In the genomic region with DNA sequence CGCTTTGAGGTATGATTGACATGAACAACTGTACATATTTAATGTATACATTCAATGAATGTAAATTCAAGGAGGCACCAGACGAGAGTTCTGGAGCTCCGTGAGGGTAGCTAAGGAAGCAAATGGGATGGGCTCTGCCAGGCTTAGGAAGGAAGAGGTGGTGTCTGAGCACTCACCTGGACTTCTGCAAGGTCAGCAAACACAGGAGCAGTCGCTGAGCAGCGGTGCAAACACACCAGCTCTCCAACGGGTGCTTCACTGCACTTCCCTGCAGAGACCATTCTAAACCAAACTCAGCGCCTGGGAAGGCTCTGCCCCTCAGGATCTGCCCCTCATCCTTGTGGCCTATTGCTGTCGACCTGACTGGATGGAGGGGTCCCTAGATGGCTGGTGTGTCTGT, we compare ENCODE assay signal across 19 cellular contexts.
DNase-seq lines count a peak whose midpoint lies in the region; ATAC-seq, FAIRE-seq and TF ChIP-seq lines count a peak whose summit lies in the region.
"Had no signal": no experiment of that assay in that cellular context is flagged by ENCODE, and none has a peak within 500 bp of the region (broad histone marks: within the 10 kb centered on the region; RNA-seq: fewer than 3 reads in every experiment).

No MANE protein-coding gene starts in this region.

- CTCF ChIA-PET in WTC11 (lab: Charles Lee), result interaction anchor here (1.1 to 4.7 kb wide), 3 partner anchors 27 to 205 kb away, joined by 3 to 23 read pairs (median 6); a partner anchor contains a TSS
- CTCF ChIA-PET in HepG2 (lab: Yijun Ruan, JAX; ENCODE audit: low intra/inter-chr PET ratio, low total read pairs), result no interaction called here
- CTCF ChIA-PET in CD4-positive, alpha-beta memory T cell (lab: Charles Lee; ENCODE audit: partially characterized antibody), result no interaction called here

- TF ChIP-seq POLR2A in NB4 (IDR thresholded peaks at IDR 0.05; ENCODE audit: extremely low read depth, insufficient read length) (no peak), HepG2 (IDR thresholded peaks at IDR 0.05; ENCODE audit: insufficient read depth in 1 of 2, low read depth in 2 of 2, low read length in 2 of 2) (no peak), thyroid gland (IDR thresholded peaks at IDR 0.05) (peak in 1 of 2 donors; percentile 10)

- H3K36me3 Mint-ChIP-seq in WTC11, result peaks cover 11% of the 10 kb centered on the region
- no peaks in the 10 kb centered on the region for H3K36me3 Mint-ChIP-seq in CD4-positive, alpha-beta memory T cell
- H3K36me3 Mint-ChIP-seq: CD14-positive monocyte had no signal

- peak overlapping the region; percentile 88 for H3K4me3 ChIP-seq in NB4 (ENCODE audit: low read depth, low read length)
- H3K4me3 ChIP-seq in HepG2 (replicated peaks in 1 of 3; ENCODE audit: insufficient read depth in 1 of 3, low read depth in 2 of 3, low read length in 3 of 3), result no peak overlapping the region
- H3K4me3 ChIP-seq in thyroid gland (replicated peaks in 1 of 3), result no peak overlapping the region
- H3K4me3 ChIP-seq in WERI-Rb-1 (ENCODE audit: low read depth, low read length), result no peak overlapping the region
- H3K4me3 ChIP-seq in CD4-positive, alpha-beta memory T cell (ENCODE audit: low read length in 2 of 2), result no peak overlapping the region

- H3K27ac ChIP-seq in HepG2 (ENCODE audit: extremely low read length, insufficient read depth, low read length) (no peak overlapping the region), thyroid gland (peak overlapping the region; percentile 48 to 56 (median 55)), WERI-Rb-1 (no peak overlapping the region)
- no peak overlapping the region for H3K27ac ChIP-seq in CD4-positive, alpha-beta memory T cell (ENCODE audit: low read depth, low read length)

- in situ Hi-C loops in HepG2 (cut with HindIII; ENCODE audit: extremely low pct_ligation_motif_present, low pct_unique_long_range_greater_than_20kb), result no loop called here

- peaks cover 33% of the 10 kb centered on the region for H3K4me1 Mint-ChIP-seq in WTC11
- peaks cover under 1 to 4% (median 2%) of the 10 kb centered on the region in 4 donors for H3K4me1 Mint-ChIP-seq in CD4-positive, alpha-beta memory T cell

- ATAC-seq in WTC11, result peak; percentile 32
- no peak for ATAC-seq in HepG2
- no peak for ATAC-seq in GM21786 (IDR thresholded peaks at IDR 0.05; ENCODE audit: unreplicated experiment)

- TF ChIP-seq CTCF in NB4 (IDR thresholded peaks at IDR 0.05; ENCODE audit: low read depth, low read length) (no peak), WTC11 (IDR thresholded peaks at IDR 0.05) (no peak), HepG2 (CRISPR knock-in tag; IDR thresholded peaks at IDR 0.05) (no peak), thyroid gland (IDR thresholded peaks at IDR 0.05) (no peak), WERI-Rb-1 (IDR thresholded peaks at IDR 0.05; ENCODE audit: low read depth, low read length) (no peak)

- no peak overlapping the region for H3K9ac ChIP-seq in HepG2 (ENCODE audit: insufficient read depth, low read depth, low read length)

- H3K4me1 ChIP-seq in HepG2 (ENCODE audit: insufficient read depth, low read length) (no peaks in the 10 kb centered on the region), thyroid gland (peaks cover 12 to 27% of the 10 kb centered on the region in 2 donors)
- peaks cover 6% of the 10 kb centered on the region for H3K4me1 ChIP-seq in CD4-positive, alpha-beta memory T cell (ENCODE audit: insufficient read depth, low read length)

- no TSS peak for BruUV-seq in HepG2 (replicated peaks; lab: Mats Ljungman, UMichigan)

- no peak for TF ChIP-seq EP300 in HepG2 (IDR thresholded peaks at IDR 0.05; ENCODE audit: low read depth in 2 of 2, low read length in 2 of 2)
- no peak for TF ChIP-seq EP300 in HepG2 (CRISPR knock-in tag; IDR thresholded peaks at IDR 0.05; ENCODE audit: borderline replicate concordance)

- no peak for DNase-seq in NB4 (ENCODE audit: low read depth)
- no peak for DNase-seq in WTC11 (ENCODE audit: low spot score)
- DNase-seq in HepG2 (ENCODE audit: low spot score), result no peak
- peak; percentile 78 to 81 for DNase-seq in thyroid gland
- no peak for DNase-seq in WERI-Rb-1
- no peak for DNase-seq in CD4-positive, alpha-beta memory T cell
- DNase-seq: AML-193, DMS 273 treated with DMSO at 0.1 percent for 48 hours, GF-D8, GOT3, KG1, NCI-H1694 treated with DMSO at 0.1 percent for 48 hours, NCI-H2107, NCI-H2227 treated with DMSO at 0.1 percent for 48 hours, NCI-H524 treated with DMSO at 0.1 percent for 48 hours, SW 1271 had no signal

- TF ChIP-seq RAD21 in HepG2 (CRISPR knock-in tag; IDR thresholded peaks at IDR 0.05), result no peak

- WGBS in HepG2 (ENCODE audit: low lambda C conversion rate), result 12% methylated on average over 3 of the region's 8 CpGs
- 27 to 45% methylated on average over 4 to 8 of the region's 8 CpGs for WGBS in thyroid gland, 2 donors

- peaks cover 14% of the 10 kb centered on the region for H3K9me3 Mint-ChIP-seq in WTC11
- peaks cover 0 to 4% (median 0%) of the 10 kb centered on the region in 8 donors for H3K9me3 Mint-ChIP-seq in CD4-positive, alpha-beta memory T cell

- FAIRE-seq in HepG2 (lab: Jason Lieb, UNC), result no peak
- FAIRE-seq: GM19239 had no signal

- no peaks in the 10 kb centered on the region for H3K36me3 ChIP-seq in HepG2 (replicated peaks in 1 of 2; ENCODE audit: control insufficient read depth in 1 of 2, insufficient read depth in 2 of 2, low read length in 2 of 2)
- no peaks in the 10 kb centered on the region for H3K36me3 ChIP-seq in thyroid gland
- no peaks in the 10 kb centered on the region for H3K36me3 ChIP-seq in WERI-Rb-1
- H3K36me3 ChIP-seq in CD4-positive, alpha-beta memory T cell (ENCODE audit: insufficient read depth, low read length), result no peaks in the 10 kb centered on the region

- no peaks in the 10 kb centered on the region for H4K20me1 ChIP-seq in HepG2 (ENCODE audit: insufficient read depth, low read length)

- H3K27me3 ChIP-seq in HepG2 (ENCODE audit: control insufficient read depth in 1 of 2, insufficient read depth in 2 of 2, low read length in 2 of 2) (peaks cover 0 to 57% of the 10 kb centered on the region in 2 experiments; a peak in 3 of 5 replicates), thyroid gland (no peaks in the 10 kb centered on the region), WERI-Rb-1 (ENCODE audit: insufficient read depth, low read depth, severe bottlenecking) (no peaks in the 10 kb centered on the region)
- H3K27me3 ChIP-seq in CD4-positive, alpha-beta memory T cell (ENCODE audit: insufficient read depth, low read length), result no peaks in the 10 kb centered on the region

- no peak overlapping the region; the same call in 1 of the 2 replicates for H3K27ac Mint-ChIP-seq in WTC11
- H3K27ac Mint-ChIP-seq in CD4-positive, alpha-beta memory T cell, result no peak overlapping the region

- H3K9me3 ChIP-seq in HepG2 (ENCODE audit: low read length) (no peaks in the 10 kb centered on the region), thyroid gland (no peaks in the 10 kb centered on the region), WERI-Rb-1 (ENCODE audit: severe bottlenecking) (no peaks in the 10 kb centered on the region)
- H3K9me3 ChIP-seq in CD4-positive, alpha-beta memory T cell (ENCODE audit: control insufficient read depth in 1 of 2, low read length in 2 of 2), result no peaks in the 10 kb centered on the region

- no peak overlapping the region for H3K4me3 Mint-ChIP-seq in WTC11
- no peak overlapping the region for H3K4me3 Mint-ChIP-seq in CD4-positive, alpha-beta memory T cell
- H3K4me3 Mint-ChIP-seq: CD14-positive monocyte had no signal

- H3K4me2 ChIP-seq in HepG2 (ENCODE audit: low read depth, low read length), result no peak overlapping the region

- peaks cover 3% of the 10 kb centered on the region; the same call in 1 of the 2 replicates for H3K27me3 Mint-ChIP-seq in WTC11 (ENCODE audit: low read depth)
- peaks cover 5 to 11% of the 10 kb centered on the region in 2 donors for H3K27me3 Mint-ChIP-seq in CD4-positive, alpha-beta memory T cell

- intact Hi-C loops in HepG2 (cut with micrococcal nuclease; ENCODE audit: unreplicated experiment) (no loop called here), thyroid gland (cut with DNase I) (no loop called here)
- intact Hi-C loops in CD4-positive, alpha-beta memory T cell (cut with micrococcal nuclease), result no loop called here

- POLR2A ChIA-PET in WTC11 (lab: Charles Lee), result no interaction called here
- POLR2A ChIA-PET in HepG2 (lab: Yijun Ruan, JAX), result no interaction called here
- POLR2A ChIA-PET in CD4-positive, alpha-beta memory T cell (lab: Charles Lee; ENCODE audit: partially characterized antibody), result no interaction called here

- no peaks in the 10 kb centered on the region for H3K79me2 ChIP-seq in HepG2 (ENCODE audit: insufficient read depth, low read length)

- no peak overlapping the region for H2AFZ ChIP-seq in HepG2 (ENCODE audit: low read length)

TF ChIP-seq in WTC11, 78 proteins besides CTCF, POLR2A, EP300 and RAD21 (continues in another document):
- TF ChIP-seq ELF4 (CRISPR knock-in tag; IDR thresholded peaks at IDR 0.05; ENCODE audit: low read depth) (no peak), FOXJ3 (CRISPR knock-in tag; IDR thresholded peaks at IDR 0.05; ENCODE audit: borderline replicate concordance) (no peak), FOXK1 (CRISPR knock-in tag; IDR thresholded peaks at IDR 0.05) (no peak)
- TF ChIP-seq, protein P1, sequence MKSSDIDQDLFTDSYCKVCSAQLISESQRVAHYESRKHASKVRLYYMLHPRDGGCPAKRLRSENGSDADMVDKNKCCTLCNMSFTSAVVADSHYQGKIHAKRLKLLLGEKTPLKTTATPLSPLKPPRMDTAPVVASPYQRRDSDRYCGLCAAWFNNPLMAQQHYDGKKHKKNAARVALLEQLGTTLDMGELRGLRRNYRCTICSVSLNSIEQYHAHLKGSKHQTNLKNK (CRISPR knock-in tag; IDR thresholded peaks at IDR 0.05), result no peak
- TF ChIP-seq, protein P2, sequence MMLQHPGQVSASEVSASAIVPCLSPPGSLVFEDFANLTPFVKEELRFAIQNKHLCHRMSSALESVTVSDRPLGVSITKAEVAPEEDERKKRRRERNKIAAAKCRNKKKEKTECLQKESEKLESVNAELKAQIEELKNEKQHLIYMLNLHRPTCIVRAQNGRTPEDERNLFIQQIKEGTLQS (CRISPR knock-in tag; conservative IDR thresholded peaks at IDR 0.05), result no peak

TF ChIP-seq in HepG2, 621 proteins besides CTCF, POLR2A, EP300 and RAD21:
- TF ChIP-seq MAFK (conservative IDR thresholded peaks at IDR 0.05 in 1 of 2, IDR thresholded peaks at IDR 0.05 in 1 of 2; ENCODE audit: low read length in 2 of 2), result peak; percentile 82 to 87
- no peak for TF ChIP-seq ZNF12 (CRISPR knock-in tag; IDR thresholded peaks at IDR 0.05)
- TF ChIP-seq SIX4 (CRISPR knock-in tag; IDR thresholded peaks at IDR 0.05), result no peak
- TF ChIP-seq KLF15 (CRISPR knock-in tag; IDR thresholded peaks at IDR 0.05; ENCODE audit: borderline replicate concordance), result no peak
- peak; percentile 65 for TF ChIP-seq MAFF (IDR thresholded peaks at IDR 0.05; ENCODE audit: low read depth, low read length)
TF ChIP-seq in HepG2: peak in this region for 2.

Comparison
In these comparisons a context has a peak if more than half of its experiments do, and no peak if none do; other contexts are left out.
1. DNase-seq: peak in thyroid gland (2 of 2); none in NB4 (single experiment), WTC11 (single experiment), HepG2 (single experiment), WERI-Rb-1 (single experiment) and CD4-positive, alpha-beta memory T cell (0 of 5).
2. H3K27ac ChIP-seq: peak in thyroid gland (3 of 3); none in HepG2 (single experiment), WERI-Rb-1 (single experiment) and CD4-positive, alpha-beta memory T cell (single experiment).